8 cellular contexts compared by ENCODE assay signal in genomic region chr11:78187366-78188011, GRCh38. TPM values are rescaled to one million over a fixed set of nuclear protein-coding genes. Genes with fewer than 3 reads are reported as not detected.
DNase-seq lines count a peak whose midpoint lies in the region; ATAC-seq and TF ChIP-seq lines count a peak whose summit lies in the region.

No MANE protein-coding gene starts in this region.

- DNase-seq in GM06990 (ENCODE audit: extremely low read depth, insufficient read length) (no peak), osteocyte (ENCODE audit: extremely low spot score, unreplicated experiment) (no peak), DMS114 treated with DMSO at 0.1 percent for 48 hours (lab: John Stamatoyannopoulos, UW; ENCODE audit: unreplicated experiment) (no peak), H4 (ENCODE audit: low spot score) (no peak)
- peak in 2 of 3 experiments; percentile 57 to 60 for DNase-seq in effector memory CD8-positive, alpha-beta T cell
- no peak for DNase-seq in stimulated activated CD4-positive, alpha-beta T cell treated with anti-CD3 and anti-CD28 coated beads, Interleukin-4, amount 100 ng/mL, for 1 hour

- H3K36me3 Mint-ChIP-seq in effector memory CD8-positive, alpha-beta T cell (ENCODE audit: insufficient read depth), result peaks cover 18% of the 10 kb centered on the region
- peaks cover 4% of the 10 kb centered on the region for H3K36me3 Mint-ChIP-seq in osteocyte (ENCODE audit: unreplicated experiment)

- TF ChIP-seq CTCF in GM06990 (IDR thresholded peaks at IDR 0.05; ENCODE audit: insufficient read depth, low read length, poor library complexity, severe bottlenecking) (no peak), osteocyte (IDR thresholded peaks at IDR 0.05) (no peak)

- no peaks in the 10 kb centered on the region for H3K9me3 Mint-ChIP-seq in effector memory CD8-positive, alpha-beta T cell
- H3K9me3 Mint-ChIP-seq in osteocyte (ENCODE audit: unreplicated experiment), result no peaks in the 10 kb centered on the region

- H3K27me3 ChIP-seq in GM06990 (replicated peaks; ENCODE audit: control insufficient read depth, insufficient read depth, low read length), result no peaks in the 10 kb centered on the region

- H3K36me3 ChIP-seq in GM06990 (ENCODE audit: control insufficient read depth, insufficient read depth, low read length), result no peaks in the 10 kb centered on the region

- peak overlapping the region; percentile 85 to 88 for H3K27ac Mint-ChIP-seq in effector memory CD8-positive, alpha-beta T cell
- peak overlapping the region; percentile 86 for H3K27ac Mint-ChIP-seq in osteocyte (ENCODE audit: unreplicated experiment)

- H3K4me3 ChIP-seq in GM06990 (replicated peaks; ENCODE audit: low read depth, low read length), result peak overlapping the region; percentile 92

- no peaks in the 10 kb centered on the region for H3K27me3 Mint-ChIP-seq in effector memory CD8-positive, alpha-beta T cell
- no peaks in the 10 kb centered on the region for H3K27me3 Mint-ChIP-seq in osteocyte (ENCODE audit: unreplicated experiment)

- peak overlapping the region; percentile 95 to 97 for H3K4me3 Mint-ChIP-seq in effector memory CD8-positive, alpha-beta T cell
- H3K4me3 Mint-ChIP-seq in osteocyte (ENCODE audit: unreplicated experiment), result peak overlapping the region; percentile 99

- peak; percentile 66 for ATAC-seq in effector memory CD8-positive, alpha-beta T cell (replicated peaks)
- no peak for ATAC-seq in GM18870 (IDR thresholded peaks at IDR 0.05; ENCODE audit: unreplicated experiment)

- peaks cover 32 to 42% of the 10 kb centered on the region in 2 donors for H3K4me1 Mint-ChIP-seq in effector memory CD8-positive, alpha-beta T cell (ENCODE audit: low read depth in 2 of 2)
- peaks cover 48% of the 10 kb centered on the region for H3K4me1 Mint-ChIP-seq in osteocyte (ENCODE audit: unreplicated experiment)

TF ChIP-seq in PFSK-1, 5 proteins besides CTCF, POLR2A, EP300 and RAD21:
- no peak for TF ChIP-seq FOXP2 (optimal IDR thresholded peaks at IDR 0.05; ENCODE audit: borderline replicate concordance, extremely low read depth, extremely low read length, insufficient read depth)
- TF ChIP-seq SIN3A (IDR thresholded peaks at IDR 0.05; ENCODE audit: borderline replicate concordance, insufficient read depth, low read length), result 0 out of 2 replicates have a peak, but pooled peaks have one; percentile 4

RNA-seq across cellular contexts. Expression of gene KCTD21, which starts 0.9 kb away (rescaled TPM):
- 11.9 TPM for polyA plus RNA-seq in PFSK-1 (2012; ENCODE audit: insufficient read length, low read depth)
- 10.7 and 10.8 TPM in 2 replicates for total RNA-seq in osteocyte
- 2.5 and 4.9 TPM in 2 replicates for total RNA-seq in H4 (2014; rRNA removed; shearing (Covaris generic))

RNA-seq across cellular contexts. Expression of gene USP35, which starts 1.2 kb away (rescaled TPM):
- polyA plus RNA-seq in PFSK-1 (2012; ENCODE audit: insufficient read length, low read depth), result 6.8 TPM
- 10.9 and 11.1 TPM in 2 replicates for total RNA-seq in osteocyte
- total RNA-seq in H4 (2014; rRNA removed; shearing (Covaris generic)), result 1.5 and 1.7 TPM in 2 replicates

RNA-seq across cellular contexts. Expression of gene ALG8, which starts 48.1 kb away (rescaled TPM):
- polyA plus RNA-seq in PFSK-1 (2012; ENCODE audit: insufficient read length, low read depth), result 21.6 TPM
- total RNA-seq in osteocyte, result 35.1 and 41.7 TPM in 2 replicates
- total RNA-seq in H4 (2014; rRNA removed; shearing (Covaris generic)), result 106 and 116 TPM in 2 replicates

Comparison
In these comparisons a context has a peak if more than half of its experiments do, and no peak if none do; other contexts are left out.
1. DNase-seq: peak in effector memory CD8-positive, alpha-beta T cell (2 of 3); none in GM06990 (single experiment), osteocyte (single experiment), DMS114 treated with DMSO at 0.1 percent for 48 hours (single experiment), H4 (single experiment) and stimulated activated CD4-positive, alpha-beta T cell treated with anti-CD3 and anti-CD28 coated beads, Interleukin-4, amount 100 ng/mL, for 1 hour (single experiment).